Comparison of ENCODE assay signal across 1 cellular context in the genomic region with DNA sequence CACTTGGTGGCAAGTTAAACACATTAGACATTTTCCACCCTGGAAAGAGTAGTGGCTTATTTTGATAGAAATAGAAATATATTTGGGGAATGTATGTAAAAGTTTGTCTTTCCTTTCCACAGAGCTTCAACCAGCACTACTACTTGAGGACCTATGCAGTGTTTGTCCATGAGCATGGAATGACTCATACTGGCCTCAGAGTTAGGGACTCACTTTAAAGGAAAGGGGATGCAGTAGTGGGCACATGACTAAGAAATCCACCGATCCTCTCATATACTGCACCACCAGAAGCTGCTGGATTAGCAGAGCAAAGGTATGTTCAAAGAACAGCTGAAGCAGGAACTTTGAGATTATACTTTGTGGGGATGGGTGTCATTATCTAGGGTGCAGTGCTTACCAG.
TF ChIP-seq lines count a peak whose summit lies in the region.

No MANE protein-coding gene starts in this region.

TF ChIP-seq in SK-N-SH treated with all-trans-retinoic acid at 6 μM for 48 hours, 23 proteins besides CTCF, POLR2A, EP300 and RAD21 (continued from another document):
- TF ChIP-seq, protein P1, sequence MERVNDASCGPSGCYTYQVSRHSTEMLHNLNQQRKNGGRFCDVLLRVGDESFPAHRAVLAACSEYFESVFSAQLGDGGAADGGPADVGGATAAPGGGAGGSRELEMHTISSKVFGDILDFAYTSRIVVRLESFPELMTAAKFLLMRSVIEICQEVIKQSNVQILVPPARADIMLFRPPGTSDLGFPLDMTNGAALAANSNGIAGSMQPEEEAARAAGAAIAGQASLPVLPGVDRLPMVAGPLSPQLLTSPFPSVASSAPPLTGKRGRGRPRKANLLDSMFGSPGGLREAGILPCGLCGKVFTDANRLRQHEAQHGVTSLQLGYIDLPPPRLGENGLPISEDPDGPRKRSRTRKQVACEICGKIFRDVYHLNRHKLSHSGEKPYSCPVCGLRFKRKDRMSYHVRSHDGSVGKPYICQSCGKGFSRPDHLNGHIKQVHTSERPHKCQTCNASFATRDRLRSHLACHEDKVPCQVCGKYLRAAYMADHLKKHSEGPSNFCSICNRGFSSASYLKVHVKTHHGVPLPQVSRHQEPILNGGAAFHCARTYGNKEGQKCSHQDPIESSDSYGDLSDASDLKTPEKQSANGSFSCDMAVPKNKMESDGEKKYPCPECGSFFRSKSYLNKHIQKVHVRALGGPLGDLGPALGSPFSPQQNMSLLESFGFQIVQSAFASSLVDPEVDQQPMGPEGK (CRISPR knock-in tag; IDR thresholded peaks at IDR 0.05; ENCODE audit: borderline replicate concordance), result no peak
- TF ChIP-seq TCF4 (CRISPR knock-in tag; IDR thresholded peaks at IDR 0.05; ENCODE audit: borderline replicate concordance) (no peak), ZFP30 (CRISPR knock-in tag; IDR thresholded peaks at IDR 0.05) (no peak), BACH2 (CRISPR knock-in tag; IDR thresholded peaks at IDR 0.05; ENCODE audit: borderline replicate concordance) (no peak), GLIS3 (CRISPR knock-in tag; IDR thresholded peaks at IDR 0.05) (no peak), TOX (CRISPR knock-in tag; IDR thresholded peaks at IDR 0.05; ENCODE audit: borderline replicate concordance) (no peak), RARB (CRISPR knock-in tag; IDR thresholded peaks at IDR 0.05) (no peak), ZNF565 (CRISPR knock-in tag; conservative IDR thresholded peaks at IDR 0.05; ENCODE audit: low read depth) (no peak)
- TF ChIP-seq, protein P2, sequence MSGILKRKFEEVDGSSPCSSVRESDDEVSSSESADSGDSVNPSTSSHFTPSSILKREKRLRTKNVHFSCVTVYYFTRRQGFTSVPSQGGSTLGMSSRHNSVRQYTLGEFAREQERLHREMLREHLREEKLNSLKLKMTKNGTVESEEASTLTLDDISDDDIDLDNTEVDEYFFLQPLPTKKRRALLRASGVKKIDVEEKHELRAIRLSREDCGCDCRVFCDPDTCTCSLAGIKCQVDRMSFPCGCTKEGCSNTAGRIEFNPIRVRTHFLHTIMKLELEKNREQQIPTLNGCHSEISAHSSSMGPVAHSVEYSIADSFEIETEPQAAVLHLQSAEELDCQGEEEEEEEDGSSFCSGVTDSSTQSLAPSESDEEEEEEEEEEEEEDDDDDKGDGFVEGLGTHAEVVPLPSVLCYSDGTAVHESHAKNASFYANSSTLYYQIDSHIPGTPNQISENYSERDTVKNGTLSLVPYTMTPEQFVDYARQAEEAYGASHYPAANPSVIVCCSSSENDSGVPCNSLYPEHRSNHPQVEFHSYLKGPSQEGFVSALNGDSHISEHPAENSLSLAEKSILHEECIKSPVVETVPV (CRISPR knock-in tag; IDR thresholded peaks at IDR 0.05), result no peak
- TF ChIP-seq, protein P3, sequence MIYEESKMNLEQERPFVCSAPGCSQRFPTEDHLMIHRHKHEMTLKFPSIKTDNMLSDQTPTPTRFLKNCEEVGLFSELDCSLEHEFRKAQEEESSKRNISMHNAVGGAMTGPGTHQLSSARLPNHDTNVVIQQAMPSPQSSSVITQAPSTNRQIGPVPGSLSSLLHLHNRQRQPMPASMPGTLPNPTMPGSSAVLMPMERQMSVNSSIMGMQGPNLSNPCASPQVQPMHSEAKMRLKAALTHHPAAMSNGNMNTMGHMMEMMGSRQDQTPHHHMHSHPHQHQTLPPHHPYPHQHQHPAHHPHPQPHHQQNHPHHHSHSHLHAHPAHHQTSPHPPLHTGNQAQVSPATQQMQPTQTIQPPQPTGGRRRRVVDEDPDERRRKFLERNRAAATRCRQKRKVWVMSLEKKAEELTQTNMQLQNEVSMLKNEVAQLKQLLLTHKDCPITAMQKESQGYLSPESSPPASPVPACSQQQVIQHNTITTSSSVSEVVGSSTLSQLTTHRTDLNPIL (CRISPR knock-in tag; IDR thresholded peaks at IDR 0.05; ENCODE audit: low read depth), result no peak
